In genomic region chr6:167103041-167103816, GRCh38 we compare ENCODE assay signal across 12 cellular contexts. TPM values are rescaled to one million over a fixed set of nuclear protein-coding genes. Genes with fewer than 3 reads are reported as not detected.
DNase-seq lines count a peak whose midpoint lies in the region; ATAC-seq and TF ChIP-seq lines count a peak whose summit lies in the region.
"Had no signal": no experiment of that assay in that cellular context is flagged by ENCODE, and none has a peak within 500 bp of the region (broad histone marks: within the 10 kb centered on the region; RNA-seq: fewer than 3 reads in every experiment).

No MANE protein-coding gene starts in this region.

- H3K9me3 ChIP-seq in SU-DHL-6 (ENCODE audit: insufficient read depth, low read length) (no peaks in the 10 kb centered on the region), sigmoid colon (no peaks in the 10 kb centered on the region)

- no peak for TF ChIP-seq EP300 in sigmoid colon (IDR thresholded peaks at IDR 0.05)

- TF ChIP-seq CTCF in GM12865 (IDR thresholded peaks at IDR 0.05; ENCODE audit: insufficient read depth, low read depth, low read length, missing control alignments) (no peak), SU-DHL-6 (IDR thresholded peaks at IDR 0.05; ENCODE audit: insufficient read depth, low read length, poor library complexity, severe bottlenecking) (no peak), sigmoid colon (IDR thresholded peaks at IDR 0.05) (no peak)

- peak; percentile 98 for ATAC-seq in GM19438 (IDR thresholded peaks at IDR 0.05; ENCODE audit: low read depth, unreplicated experiment)
- peak; percentile 97 for ATAC-seq in HG03045 (IDR thresholded peaks at IDR 0.05; ENCODE audit: unreplicated experiment)
- ATAC-seq: PC-3 had no signal

- H3F3A ChIP-seq in SU-DHL-6 (ENCODE audit: insufficient read depth) = no peaks in the 10 kb centered on the region

- no peak overlapping the region for H2AFZ ChIP-seq in SU-DHL-6 (ENCODE audit: low read depth, low read length, severe bottlenecking)

- H3K79me2 ChIP-seq in SU-DHL-6 (ENCODE audit: insufficient read depth, low read length) = no peaks in the 10 kb centered on the region

- H3K4me2 ChIP-seq in SU-DHL-6 (ENCODE audit: low read depth, low read length, poor library complexity, severe bottlenecking) = peak overlapping the region; percentile 53

- no peaks in the 10 kb centered on the region for H4K20me1 ChIP-seq in SU-DHL-6 (ENCODE audit: low read depth, low read length)

- H3K36me3 ChIP-seq in SU-DHL-6 (ENCODE audit: low read length) = no peaks in the 10 kb centered on the region
- no peaks in the 10 kb centered on the region for H3K36me3 ChIP-seq in sigmoid colon

- H3K9ac ChIP-seq in SU-DHL-6 (ENCODE audit: low read length) = peak overlapping the region; percentile 11; the same call in 1 of the 2 replicates

- H3K27me3 ChIP-seq in SU-DHL-6 (ENCODE audit: low read length) (no peaks in the 10 kb centered on the region), sigmoid colon (no peaks in the 10 kb centered on the region)

- 56 to 71% methylated on average over 9 of the region's 9 CpGs for WGBS in sigmoid colon, 2 donors

- no peak for TF ChIP-seq POLR2A in sigmoid colon (IDR thresholded peaks at IDR 0.05)

- intact Hi-C loops in sigmoid colon (cut with DNase I) = no loop called here

- peak; percentile 81 for DNase-seq in GM12865 (ENCODE audit: low read depth)
- DNase-seq in AG08395 (ENCODE audit: low spot score) = no peak
- no peak for DNase-seq in stimulated activated CD4-positive, alpha-beta T cell treated with anti-CD3 and anti-CD28 coated beads, Interleukin-4, amount 100 ng/mL, for 1 hour
- DNase-seq in NCI-H526 (lab: John Stamatoyannopoulos, UW) = no peak
- no peak for DNase-seq in sigmoid colon
- DNase-seq: immature natural killer cell, PC-3 had no signal

- H3K4me1 ChIP-seq in sigmoid colon = no peaks in the 10 kb centered on the region

- H3K9me2 ChIP-seq in SU-DHL-6 (replicated peaks; ENCODE audit: insufficient read depth, low read length) = no peaks in the 10 kb centered on the region

- H3K27ac ChIP-seq in SU-DHL-6 (ENCODE audit: low read depth, low read length) (peak overlapping the region; percentile 27; the same call in 1 of the 2 replicates), sigmoid colon (no peak overlapping the region)

- no peak overlapping the region for H3K4me3 ChIP-seq in GM12865 (ENCODE audit: low read depth, low read length)
- H3K4me3 ChIP-seq in SU-DHL-6 (ENCODE audit: insufficient read depth, low read length, poor library complexity, severe bottlenecking) = peak overlapping the region; percentile 15
- no peak overlapping the region for H3K4me3 ChIP-seq in sigmoid colon

RNA-seq across cellular contexts. Expression of gene CCR6, which starts 19.7 kb away (rescaled TPM):
- total RNA-seq in sigmoid colon = not detected
- polyA plus RNA-seq in sigmoid colon = 1 to 10 TPM in 1 of 3 donors, under 1 TPM in 1, not detected in 1; 0.46 to 7.7 TPM
- total RNA-seq: PC-3, pulmonary artery endothelial cell had no signal

RNA-seq across cellular contexts. Expression of gene GPR31, which starts 54.6 kb away (rescaled TPM):
- total RNA-seq in sigmoid colon = not detected
- polyA plus RNA-seq in sigmoid colon = under 1 TPM in 1 of 3 donors, not detected in 2; 0.28 TPM
- total RNA-seq: activated CD8-positive, alpha-beta memory T cell treated with anti-CD3 and anti-CD28 coated beads for 36 hours; PC-3; pulmonary artery endothelial cell had no signal
- polyA plus RNA-seq: immature natural killer cell had no signal
